1 cellular context compared by ENCODE assay signal in genomic region chr22:31749636-31750364, GRCh38.
A peak's percentile ranks its signal among the peaks of the same experiment; 100 is the strongest.
TF ChIP-seq lines count a peak whose summit lies in the region.

TSS of gene PRR14L (minus strand) at chr22:31750132. CDS start at chr22:31738860, 11,272 bp downstream.

TF ChIP-seq in K562, 482 proteins besides CTCF, POLR2A, EP300 and RAD21 (continued from another document and continues in another):
- TF ChIP-seq, protein P1, sequence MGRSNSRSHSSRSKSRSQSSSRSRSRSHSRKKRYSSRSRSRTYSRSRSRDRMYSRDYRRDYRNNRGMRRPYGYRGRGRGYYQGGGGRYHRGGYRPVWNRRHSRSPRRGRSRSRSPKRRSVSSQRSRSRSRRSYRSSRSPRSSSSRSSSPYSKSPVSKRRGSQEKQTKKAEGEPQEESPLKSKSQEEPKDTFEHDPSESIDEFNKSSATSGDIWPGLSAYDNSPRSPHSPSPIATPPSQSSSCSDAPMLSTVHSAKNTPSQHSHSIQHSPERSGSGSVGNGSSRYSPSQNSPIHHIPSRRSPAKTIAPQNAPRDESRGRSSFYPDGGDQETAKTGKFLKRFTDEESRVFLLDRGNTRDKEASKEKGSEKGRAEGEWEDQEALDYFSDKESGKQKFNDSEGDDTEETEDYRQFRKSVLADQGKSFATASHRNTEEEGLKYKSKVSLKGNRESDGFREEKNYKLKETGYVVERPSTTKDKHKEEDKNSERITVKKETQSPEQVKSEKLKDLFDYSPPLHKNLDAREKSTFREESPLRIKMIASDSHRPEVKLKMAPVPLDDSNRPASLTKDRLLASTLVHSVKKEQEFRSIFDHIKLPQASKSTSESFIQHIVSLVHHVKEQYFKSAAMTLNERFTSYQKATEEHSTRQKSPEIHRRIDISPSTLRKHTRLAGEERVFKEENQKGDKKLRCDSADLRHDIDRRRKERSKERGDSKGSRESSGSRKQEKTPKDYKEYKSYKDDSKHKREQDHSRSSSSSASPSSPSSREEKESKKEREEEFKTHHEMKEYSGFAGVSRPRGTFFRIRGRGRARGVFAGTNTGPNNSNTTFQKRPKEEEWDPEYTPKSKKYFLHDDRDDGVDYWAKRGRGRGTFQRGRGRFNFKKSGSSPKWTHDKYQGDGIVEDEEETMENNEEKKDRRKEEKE (IDR thresholded peaks at IDR 0.05; ENCODE audit: borderline replicate concordance in 1 of 2, control insufficient read depth in 1 of 2, low read depth in 2 of 2, low read length in 1 of 2), result no peak
- TF ChIP-seq, protein P2, sequence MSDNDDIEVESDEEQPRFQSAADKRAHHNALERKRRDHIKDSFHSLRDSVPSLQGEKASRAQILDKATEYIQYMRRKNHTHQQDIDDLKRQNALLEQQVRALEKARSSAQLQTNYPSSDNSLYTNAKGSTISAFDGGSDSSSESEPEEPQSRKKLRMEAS (CRISPR knock-in tag; IDR thresholded peaks at IDR 0.05), result peak; percentile 64
- TF ChIP-seq WHSC1 (IDR thresholded peaks at IDR 0.05; ENCODE audit: low read length), result no peak
- peak; percentile 3; the same call in 1 of the 2 replicates for TF ChIP-seq NFE2 (IDR thresholded peaks at IDR 0.05; ENCODE audit: low read depth)
- TF ChIP-seq TAF7 (tag; IDR thresholded peaks at IDR 0.05), result peak; percentile 78
- TF ChIP-seq PCBP1 (IDR thresholded peaks at IDR 0.05; ENCODE audit: low read depth, low read length, poor library complexity, severe bottlenecking), result peak; percentile 53
- peak; percentile 96 for TF ChIP-seq MYC (IDR thresholded peaks at IDR 0.05; ENCODE audit: low read depth, low read length)
- TF ChIP-seq MYC (CRISPR knock-in tag; IDR thresholded peaks at IDR 0.05; ENCODE audit: borderline replicate concordance, low read depth), result peak; percentile 82; the same call in 1 of the 2 replicates
- TF ChIP-seq SETDB1 (IDR thresholded peaks at IDR 0.05; ENCODE audit: low read length), result no peak
- TF ChIP-seq RNF2 (IDR thresholded peaks at IDR 0.05), result peak; percentile 23; the same call in 1 of the 2 replicates
- TF ChIP-seq NR2C1 (IDR thresholded peaks at IDR 0.05), result no peak
- peak; percentile 36 for TF ChIP-seq NR2C1 (tag; IDR thresholded peaks at IDR 0.05)
- TF ChIP-seq GABPA (tag; conservative IDR thresholded peaks at IDR 0.05; ENCODE audit: low read depth), result peak; percentile 83
- 0 out of 2 replicates have a peak, but pooled peaks have one; percentile 8 for TF ChIP-seq NFIC (IDR thresholded peaks at IDR 0.05)
- peak; percentile 65 for TF ChIP-seq CXXC5 (CRISPR knock-in tag; IDR thresholded peaks at IDR 0.05)
- peak; percentile 83 for TF ChIP-seq NEUROD1 (IDR thresholded peaks at IDR 0.05; ENCODE audit: borderline replicate concordance, low read depth, low read length, partially characterized antibody)
- TF ChIP-seq ZEB2 (IDR thresholded peaks at IDR 0.05), result peak; percentile 42; the same call in 1 of the 2 replicates
- TF ChIP-seq CLOCK (CRISPR knock-in tag; IDR thresholded peaks at IDR 0.05; ENCODE audit: borderline replicate concordance), result no peak
- TF ChIP-seq, protein P3, sequence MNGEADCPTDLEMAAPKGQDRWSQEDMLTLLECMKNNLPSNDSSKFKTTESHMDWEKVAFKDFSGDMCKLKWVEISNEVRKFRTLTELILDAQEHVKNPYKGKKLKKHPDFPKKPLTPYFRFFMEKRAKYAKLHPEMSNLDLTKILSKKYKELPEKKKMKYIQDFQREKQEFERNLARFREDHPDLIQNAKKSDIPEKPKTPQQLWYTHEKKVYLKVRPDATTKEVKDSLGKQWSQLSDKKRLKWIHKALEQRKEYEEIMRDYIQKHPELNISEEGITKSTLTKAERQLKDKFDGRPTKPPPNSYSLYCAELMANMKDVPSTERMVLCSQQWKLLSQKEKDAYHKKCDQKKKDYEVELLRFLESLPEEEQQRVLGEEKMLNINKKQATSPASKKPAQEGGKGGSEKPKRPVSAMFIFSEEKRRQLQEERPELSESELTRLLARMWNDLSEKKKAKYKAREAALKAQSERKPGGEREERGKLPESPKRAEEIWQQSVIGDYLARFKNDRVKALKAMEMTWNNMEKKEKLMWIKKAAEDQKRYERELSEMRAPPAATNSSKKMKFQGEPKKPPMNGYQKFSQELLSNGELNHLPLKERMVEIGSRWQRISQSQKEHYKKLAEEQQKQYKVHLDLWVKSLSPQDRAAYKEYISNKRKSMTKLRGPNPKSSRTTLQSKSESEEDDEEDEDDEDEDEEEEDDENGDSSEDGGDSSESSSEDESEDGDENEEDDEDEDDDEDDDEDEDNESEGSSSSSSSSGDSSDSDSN (IDR thresholded peaks at IDR 0.05; ENCODE audit: borderline replicate concordance in 1 of 2, low read depth in 2 of 2, low read length in 2 of 2), result peak in 1 of 2 experiments; percentile 19; a peak in 1 of 4 replicates
- TF ChIP-seq, protein P4, sequence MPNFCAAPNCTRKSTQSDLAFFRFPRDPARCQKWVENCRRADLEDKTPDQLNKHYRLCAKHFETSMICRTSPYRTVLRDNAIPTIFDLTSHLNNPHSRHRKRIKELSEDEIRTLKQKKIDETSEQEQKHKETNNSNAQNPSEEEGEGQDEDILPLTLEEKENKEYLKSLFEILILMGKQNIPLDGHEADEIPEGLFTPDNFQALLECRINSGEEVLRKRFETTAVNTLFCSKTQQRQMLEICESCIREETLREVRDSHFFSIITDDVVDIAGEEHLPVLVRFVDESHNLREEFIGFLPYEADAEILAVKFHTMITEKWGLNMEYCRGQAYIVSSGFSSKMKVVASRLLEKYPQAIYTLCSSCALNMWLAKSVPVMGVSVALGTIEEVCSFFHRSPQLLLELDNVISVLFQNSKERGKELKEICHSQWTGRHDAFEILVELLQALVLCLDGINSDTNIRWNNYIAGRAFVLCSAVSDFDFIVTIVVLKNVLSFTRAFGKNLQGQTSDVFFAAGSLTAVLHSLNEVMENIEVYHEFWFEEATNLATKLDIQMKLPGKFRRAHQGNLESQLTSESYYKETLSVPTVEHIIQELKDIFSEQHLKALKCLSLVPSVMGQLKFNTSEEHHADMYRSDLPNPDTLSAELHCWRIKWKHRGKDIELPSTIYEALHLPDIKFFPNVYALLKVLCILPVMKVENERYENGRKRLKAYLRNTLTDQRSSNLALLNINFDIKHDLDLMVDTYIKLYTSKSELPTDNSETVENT (CRISPR knock-in tag; IDR thresholded peaks at IDR 0.05), result peak; percentile 88
- TF ChIP-seq CREM (IDR thresholded peaks at IDR 0.05; ENCODE audit: low read depth), result 0 out of 2 replicates have a peak, but pooled peaks have one; percentile 35
- peak; percentile 87 for TF ChIP-seq ZFX (CRISPR knock-in tag; IDR thresholded peaks at IDR 0.05)
- no peak for TF ChIP-seq CBX5 (IDR thresholded peaks at IDR 0.05; ENCODE audit: borderline replicate concordance, low read depth)
- TF ChIP-seq, protein P5, sequence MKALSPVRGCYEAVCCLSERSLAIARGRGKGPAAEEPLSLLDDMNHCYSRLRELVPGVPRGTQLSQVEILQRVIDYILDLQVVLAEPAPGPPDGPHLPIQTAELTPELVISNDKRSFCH (CRISPR knock-in tag; IDR thresholded peaks at IDR 0.05), result no peak
- TF ChIP-seq, protein P5 (tag; IDR thresholded peaks at IDR 0.05), result peak; percentile 67; the same call in 1 of the 2 replicates
- TF ChIP-seq ESRRA (IDR thresholded peaks at IDR 0.05; ENCODE audit: borderline replicate concordance, low read depth), result peak; percentile 57; the same call in 1 of the 2 replicates
- TF ChIP-seq, protein P6, sequence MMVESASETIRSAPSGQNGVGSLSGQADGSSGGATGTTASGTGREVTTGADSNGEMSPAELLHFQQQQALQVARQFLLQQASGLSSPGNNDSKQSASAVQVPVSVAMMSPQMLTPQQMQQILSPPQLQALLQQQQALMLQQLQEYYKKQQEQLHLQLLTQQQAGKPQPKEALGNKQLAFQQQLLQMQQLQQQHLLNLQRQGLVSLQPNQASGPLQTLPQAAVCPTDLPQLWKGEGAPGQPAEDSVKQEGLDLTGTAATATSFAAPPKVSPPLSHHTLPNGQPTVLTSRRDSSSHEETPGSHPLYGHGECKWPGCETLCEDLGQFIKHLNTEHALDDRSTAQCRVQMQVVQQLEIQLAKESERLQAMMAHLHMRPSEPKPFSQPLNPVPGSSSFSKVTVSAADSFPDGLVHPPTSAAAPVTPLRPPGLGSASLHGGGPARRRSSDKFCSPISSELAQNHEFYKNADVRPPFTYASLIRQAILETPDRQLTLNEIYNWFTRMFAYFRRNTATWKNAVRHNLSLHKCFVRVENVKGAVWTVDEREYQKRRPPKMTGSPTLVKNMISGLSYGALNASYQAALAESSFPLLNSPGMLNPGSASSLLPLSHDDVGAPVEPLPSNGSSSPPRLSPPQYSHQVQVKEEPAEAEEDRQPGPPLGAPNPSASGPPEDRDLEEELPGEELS (CRISPR knock-in tag; IDR thresholded peaks at IDR 0.05; ENCODE audit: borderline replicate concordance), result 0 out of 2 replicates have a peak, but pooled peaks have one; percentile 29
- TF ChIP-seq C11orf30 (IDR thresholded peaks at IDR 0.05; ENCODE audit: low read depth), result peak; percentile 57; the same call in 1 of the 2 replicates
- no peak for TF ChIP-seq BHLHE40 (IDR thresholded peaks at IDR 0.05; ENCODE audit: low read length)
- peak; percentile 72; the same call in 1 of the 2 replicates for TF ChIP-seq BRD4 (IDR thresholded peaks at IDR 0.05)
- peak; percentile 68 for TF ChIP-seq E2F8 (IDR thresholded peaks at IDR 0.05; ENCODE audit: low read depth, partially characterized antibody)
- TF ChIP-seq BACH1 (tag; IDR thresholded peaks at IDR 0.05), result no peak
- peak; percentile 42; the same call in 1 of the 2 replicates for TF ChIP-seq PML (IDR thresholded peaks at IDR 0.05; ENCODE audit: low read length)
- TF ChIP-seq GABPB1 (CRISPR knock-in tag; IDR thresholded peaks at IDR 0.05), result peak; percentile 51; the same call in 1 of the 2 replicates
- TF ChIP-seq FUS (optimal IDR thresholded peaks at IDR 0.05; ENCODE audit: low read depth, low read length), result peak; percentile 58
- peak; percentile 74 for TF ChIP-seq TBP (optimal IDR thresholded peaks at IDR 0.05; ENCODE audit: low read depth, low read length)
- peak; percentile 42 for TF ChIP-seq L3MBTL2 (IDR thresholded peaks at IDR 0.05)
- no peak for TF ChIP-seq ZNF780A (CRISPR knock-in tag; IDR thresholded peaks at IDR 0.05)
- peak; percentile 96 for TF ChIP-seq EP400 (IDR thresholded peaks at IDR 0.05)
- TF ChIP-seq CEBPG (CRISPR knock-in tag; IDR thresholded peaks at IDR 0.05), result no peak
- TF ChIP-seq CEBPG (tag; conservative IDR thresholded peaks at IDR 0.05 in 1 of 2, IDR thresholded peaks at IDR 0.05 in 1 of 2), result no peak
- TF ChIP-seq MYNN (IDR thresholded peaks at IDR 0.05), result no peak
- TF ChIP-seq MYNN (CRISPR knock-in tag; IDR thresholded peaks at IDR 0.05), result no peak
- peak; percentile 64; the same call in 1 of the 2 replicates for TF ChIP-seq POLR2H (tag; IDR thresholded peaks at IDR 0.05; ENCODE audit: low read depth)
- TF ChIP-seq SAP30 (IDR thresholded peaks at IDR 0.05; ENCODE audit: borderline replicate concordance, insufficient read depth, low read depth, low read length, poor library complexity, severe bottlenecking), result no peak
- TF ChIP-seq FOXM1 (IDR thresholded peaks at IDR 0.05; ENCODE audit: low read depth), result peak; percentile 60
- no peak for TF ChIP-seq FOXM1 (CRISPR knock-in tag; IDR thresholded peaks at IDR 0.05; ENCODE audit: low read depth)
- no peak for TF ChIP-seq MLX (CRISPR knock-in tag; conservative IDR thresholded peaks at IDR 0.05)
- peak; percentile 77 to 89 for TF ChIP-seq MAZ (CRISPR knock-in tag; conservative IDR thresholded peaks at IDR 0.05 in 1 of 2, IDR thresholded peaks at IDR 0.05 in 1 of 2)
- TF ChIP-seq ZZZ3 (IDR thresholded peaks at IDR 0.05), result peak; percentile 69; the same call in 1 of the 2 replicates
- TF ChIP-seq SPI1 (IDR thresholded peaks at IDR 0.05; ENCODE audit: borderline replicate concordance, low read depth, low read length), result peak; percentile 100
- peak; percentile 59 for TF ChIP-seq CTBP1 (IDR thresholded peaks at IDR 0.05; ENCODE audit: borderline replicate concordance)
